In genomic region chr6:32668226-32668747, GRCh38 we compare ENCODE assay signal across 8 cellular contexts.
DNase-seq lines count a peak whose midpoint lies in the region; ATAC-seq and TF ChIP-seq lines count a peak whose summit lies in the region.

No MANE protein-coding gene starts in this region.

- peaks cover 48 to 54% of the 10 kb centered on the region in 2 experiments for H3K4me1 ChIP-seq in neutrophil (ENCODE audit: control insufficient read depth in 1 of 2, insufficient read depth in 1 of 2, low read depth in 1 of 2, low read length in 1 of 2)

- H3K27ac ChIP-seq in neutrophil: peak overlapping the region; percentile 5
- no peak overlapping the region for H3K27ac ChIP-seq in coronary artery

- H3K4me3 ChIP-seq in choroid plexus epithelial cell (ENCODE audit: low read depth, low read length) (no peak overlapping the region), neutrophil (ENCODE audit: low read depth in 1 of 2, low read length in 1 of 2) (no peak overlapping the region), coronary artery (no peak overlapping the region)

- DNase-seq in SKM-1 treated with dmso at 0.1 percent for 144 hours (lab: John Stamatoyannopoulos, UW; ENCODE audit: unreplicated experiment): peak; percentile 28
- DNase-seq in SKM-1 (lab: John Stamatoyannopoulos, UW; ENCODE audit: unreplicated experiment): no peak
- DNase-seq in choroid plexus epithelial cell (ENCODE audit: low read depth): peak; percentile 76
- DNase-seq in NCI-H524 (lab: John Stamatoyannopoulos, UW): no peak
- DNase-seq in coronary artery (ENCODE audit: low spot score): no peak

- ATAC-seq in HG02884 (IDR thresholded peaks at IDR 0.05; ENCODE audit: unreplicated experiment) (peak; percentile 72), SK-N-SH treated with all-trans-retinoic acid at 6 μM for 48 hours (peak; percentile 55)

- no peaks in the 10 kb centered on the region for H3K36me3 ChIP-seq in neutrophil

- TF ChIP-seq CTCF in choroid plexus epithelial cell (conservative IDR thresholded peaks at IDR 0.05; ENCODE audit: low read depth, low read length): no peak
- TF ChIP-seq CTCF in neutrophil (IDR thresholded peaks at IDR 0.05): no peak
- TF ChIP-seq CTCF in coronary artery (IDR thresholded peaks at IDR 0.05): no peak

- no peaks in the 10 kb centered on the region for H3K9me3 ChIP-seq in neutrophil

- peaks cover 10% of the 10 kb centered on the region for H3K27me3 ChIP-seq in neutrophil

TF ChIP-seq in SK-N-SH treated with all-trans-retinoic acid at 6 μM for 48 hours, 23 proteins besides CTCF, POLR2A, EP300 and RAD21:
- TF ChIP-seq PPARA (CRISPR knock-in tag; IDR thresholded peaks at IDR 0.05; ENCODE audit: borderline replicate concordance) (no peak), TOX (CRISPR knock-in tag; IDR thresholded peaks at IDR 0.05; ENCODE audit: borderline replicate concordance) (no peak), GLIS3 (CRISPR knock-in tag; IDR thresholded peaks at IDR 0.05) (no peak), CSDC2 (CRISPR knock-in tag; IDR thresholded peaks at IDR 0.05) (no peak), ZC3H10 (CRISPR knock-in tag; IDR thresholded peaks at IDR 0.05) (no peak), ESRRG (CRISPR knock-in tag; IDR thresholded peaks at IDR 0.05) (no peak), ZNF70 (CRISPR knock-in tag; IDR thresholded peaks at IDR 0.05) (no peak), ISL1 (CRISPR knock-in tag; IDR thresholded peaks at IDR 0.05) (no peak)

Comparison
In these comparisons a context has a peak if more than half of its experiments do, and no peak if none do; other contexts are left out.
1. DNase-seq: peak in SKM-1 treated with dmso at 0.1 percent for 144 hours (single experiment) and choroid plexus epithelial cell (single experiment); none in SKM-1 (single experiment), NCI-H524 (0 of 2) and coronary artery (single experiment).